ENCODE assay signal across 9 cellular contexts in genomic region chr13:23570099-23570926, GRCh38. TPM values are rescaled to one million over a fixed set of nuclear protein-coding genes. Genes with fewer than 3 reads are reported as not detected.
DNase-seq lines count a peak whose midpoint lies in the region; ATAC-seq and TF ChIP-seq lines count a peak whose summit lies in the region.
"Had no signal": no experiment of that assay in that cellular context is flagged by ENCODE, and none has a peak within 500 bp of the region (broad histone marks: within the 10 kb centered on the region; RNA-seq: fewer than 3 reads in every experiment).

Gene TNFRSF19 (plus strand): TSS chr13:23570412. CDS start chr13:23590184, 19,772 bp downstream.

- TF ChIP-seq POLR2A in esophagus squamous epithelium (IDR thresholded peaks at IDR 0.05) (no peak), stomach (IDR thresholded peaks at IDR 0.05) (no peak)

- TSS peak; percentile 91 for BruUV-seq in Caco-2 (replicated peaks; lab: Mats Ljungman, UMichigan)

- DNase-seq in Caco-2 (peak; percentile 79 to 88), NCI-H524 (lab: John Stamatoyannopoulos, UW) (peak; percentile 60 to 88), esophagus squamous epithelium (lab: John Stamatoyannopoulos, UW) (no peak), stomach (no peak), RPMI8226 (no peak)
- DNase-seq: activated T-cell treated with anti-CD3 and anti-CD28 coated beads for 4 hours had no signal

- WGBS in esophagus squamous epithelium, 2 donors: 6 to 9% methylated on average over 9 to 10 of the region's 11 CpGs
- 15 to 20% (median 16%) methylated on average over 11 of the region's 11 CpGs for WGBS in stomach, 5 donors

- H3K4me1 ChIP-seq in Caco-2 (peaks cover 31% of the 10 kb centered on the region), esophagus squamous epithelium (peaks cover 0 to 49% (median 6%) of the 10 kb centered on the region in 3 donors), neuron (ENCODE audit: insufficient read depth, low read length) (peaks cover 29% of the 10 kb centered on the region), stomach (peaks cover 0 to 11% (median 5%) of the 10 kb centered on the region in 4 donors)

- TF ChIP-seq CTCF in Caco-2 (IDR thresholded peaks at IDR 0.05; ENCODE audit: insufficient read depth in 1 of 2, low read depth in 1 of 2, low read length in 1 of 2, severe bottlenecking in 1 of 2, unreplicated experiment in 1 of 2) (no peak), esophagus squamous epithelium (IDR thresholded peaks at IDR 0.05) (no peak), stomach (IDR thresholded peaks at IDR 0.05) (no peak)

- peak within 1 kb of the TSS; percentile 85 for H2AFZ ChIP-seq in neuron (ENCODE audit: low read depth, low read length)

- H3K36me3 ChIP-seq in Caco-2 (ENCODE audit: control insufficient read depth, insufficient read depth, low read length): no peaks in the 10 kb centered on the region
- H3K36me3 ChIP-seq in esophagus squamous epithelium: no peaks in the 10 kb centered on the region
- no peaks in the 10 kb centered on the region for H3K36me3 ChIP-seq in neuron (ENCODE audit: insufficient read depth, low read length)
- no peaks in the 10 kb centered on the region for H3K36me3 ChIP-seq in stomach

- H3K4me3 Mint-ChIP-seq in Caco-2 (ENCODE audit: unreplicated experiment): peak within 1 kb of the TSS; percentile 88

- no peaks in the 10 kb centered on the region for H3K9me3 Mint-ChIP-seq in Caco-2 (ENCODE audit: unreplicated experiment)

- H3K4me3 ChIP-seq in Caco-2 (ENCODE audit: low read depth, low read length) (peak within 1 kb of the TSS; percentile 32), esophagus squamous epithelium (peak within 1 kb of the TSS; percentile 14 to 53 (median 28)), neuron (ENCODE audit: low read length) (peak within 1 kb of the TSS; percentile 48), stomach (peak within 1 kb of the TSS in 1 of 4 donors; percentile 11)

- H3K9me3 ChIP-seq in Caco-2 (no peaks in the 10 kb centered on the region), esophagus squamous epithelium (no peaks in the 10 kb centered on the region), neuron (ENCODE audit: low read length) (no peaks in the 10 kb centered on the region), stomach (no peaks in the 10 kb centered on the region)

- H3K27me3 ChIP-seq in Caco-2 (replicated peaks; ENCODE audit: control insufficient read depth, insufficient read depth, low read length): no peaks in the 10 kb centered on the region
- peaks cover 0 to 3% (median 0%) of the 10 kb centered on the region in 4 donors for H3K27me3 ChIP-seq in esophagus squamous epithelium
- H3K27me3 ChIP-seq in neuron (ENCODE audit: insufficient read depth, low read length): no peaks in the 10 kb centered on the region
- H3K27me3 ChIP-seq in stomach: peaks cover 0 to 30% (median 0%) of the 10 kb centered on the region in 3 donors

- H3K27ac ChIP-seq in esophagus squamous epithelium: peak within 1 kb of the TSS; percentile 73 to 88 (median 81)
- no peak within 1 kb of the TSS for H3K27ac ChIP-seq in stomach

- H3K4me1 Mint-ChIP-seq in Caco-2 (ENCODE audit: low read depth, unreplicated experiment): peaks cover 14% of the 10 kb centered on the region

- H3K27ac Mint-ChIP-seq in Caco-2 (ENCODE audit: unreplicated experiment): peak within 1 kb of the TSS; percentile 87

- TF ChIP-seq EP300 in stomach (IDR thresholded peaks at IDR 0.05): no peak

- CTCF ChIA-PET in Caco-2 (lab: Charles Lee): interaction anchor here (0.8 to 1.9 kb wide), 15 partner anchors 8 to 390 kb away, joined by 3 to 16 read pairs (median 4); partner anchors contain the start of gene MIPEP

- intact Hi-C loops in Caco-2 (cut with micrococcal nuclease; ENCODE audit: unreplicated experiment): loop anchor here (1.0 to 10.0 kb wide), 5 partner anchors 20 to 300 kb away; no protein-coding TSS in a partner anchor
- intact Hi-C loops in esophagus squamous epithelium (cut with DNase I): no loop called here
- intact Hi-C loops in stomach (cut with DNase I; ENCODE audit: low total_unique reads): no loop called here

- no peaks in the 10 kb centered on the region for H3K27me3 Mint-ChIP-seq in Caco-2 (ENCODE audit: insufficient read depth, unreplicated experiment)

- no peak for ATAC-seq in GM18873 (IDR thresholded peaks at IDR 0.05; ENCODE audit: low FRiP score, unreplicated experiment)
- no peak for ATAC-seq in HG02884 (IDR thresholded peaks at IDR 0.05; ENCODE audit: unreplicated experiment)

- peaks cover 8% of the 10 kb centered on the region for H3K36me3 Mint-ChIP-seq in Caco-2 (ENCODE audit: insufficient read depth, unreplicated experiment)

- POLR2A ChIA-PET in Caco-2 (lab: Charles Lee): interaction anchor here (0.7 to 1.4 kb wide), 2 partner anchors 9 to 11 kb away, joined by 3 to 23 read pairs; no protein-coding TSS in a partner anchor

RNA-seq across cellular contexts. Expression of gene TNFRSF19, which starts in this region (rescaled TPM):
- total RNA-seq in Caco-2 (2022) (63.4 and 66.4 TPM in 2 replicates), esophagus squamous epithelium (1 to 10 TPM; 5.2 to 9.5 (median 7.2) TPM), stomach (10 to 100 TPM in 1 of 5 donors, 1 to 10 TPM in 3, not detected in 1; 1.2 to 14.0 (median 2.8) TPM)
- 1 to 10 TPM; 1.3 to 3.8 (median 2.7) TPM for polyA plus RNA-seq in stomach

Comparison
In these comparisons a context has a peak if more than half of its experiments do, and no peak if none do; other contexts are left out.
1. DNase-seq: peak in Caco-2 (2 of 2) and NCI-H524 (2 of 2); none in esophagus squamous epithelium (single experiment), stomach (single experiment) and RPMI8226 (single experiment).
2. H3K27ac ChIP-seq: peak in esophagus squamous epithelium (4 of 4); none in stomach (0 of 5).